3 cellular contexts compared by ENCODE assay signal in genomic region chr17:65301882-65302281, GRCh38.
A peak's percentile ranks its signal among the peaks of the same experiment; 100 is the strongest.
DNase-seq lines count a peak whose midpoint lies in the region; ATAC-seq, FAIRE-seq and TF ChIP-seq lines count a peak whose summit lies in the region.
"Not testable (repeated sequence)": the region's sequence is repeated elsewhere in the genome, so short reads cannot be mapped to it uniquely, and the experiment has no call there.

No MANE protein-coding gene starts in this region.

- not testable (repeated sequence) for FAIRE-seq in HepG2 (lab: Jason Lieb, UNC)

- not testable (repeated sequence) for H3K4me1 ChIP-seq in HepG2 (ENCODE audit: insufficient read depth, low read length)

- TF ChIP-seq POLR2A in HepG2 (IDR thresholded peaks at IDR 0.05; ENCODE audit: insufficient read depth in 1 of 2, low read depth in 2 of 2, low read length in 2 of 2): not testable (repeated sequence)

- not testable (repeated sequence) for H3K4me3 ChIP-seq in HepG2 (replicated peaks in 1 of 3; ENCODE audit: insufficient read depth in 1 of 3, low read depth in 2 of 3, low read length in 3 of 3)

- TF ChIP-seq RAD21 in HepG2 (CRISPR knock-in tag; IDR thresholded peaks at IDR 0.05): not testable (repeated sequence)

- peak; percentile 25 for DNase-seq in DMS53 (lab: John Stamatoyannopoulos, UW)
- peak; percentile 16 for DNase-seq in Right ventricle myocardium inferior (ENCODE audit: missing footprints)
- not testable (repeated sequence) for DNase-seq in HepG2 (ENCODE audit: low spot score)

- TF ChIP-seq EP300 in HepG2 (IDR thresholded peaks at IDR 0.05; ENCODE audit: low read depth in 2 of 2, low read length in 2 of 2); HepG2 (CRISPR knock-in tag; IDR thresholded peaks at IDR 0.05; ENCODE audit: borderline replicate concordance): not testable (repeated sequence)

- ATAC-seq in Right ventricle myocardium inferior, HepG2: not testable (repeated sequence)

- not testable (repeated sequence) for H3K9ac ChIP-seq in HepG2 (ENCODE audit: insufficient read depth, low read depth, low read length)

- not testable (repeated sequence) for BruUV-seq in HepG2 (replicated peaks; lab: Mats Ljungman, UMichigan)

- not testable (repeated sequence) for H3K27ac ChIP-seq in HepG2 (ENCODE audit: extremely low read length, insufficient read depth, low read length)

- WGBS in HepG2 (ENCODE audit: low lambda C conversion rate): 2% methylated on average over 4 of the region's 4 CpGs

- H2AFZ ChIP-seq in HepG2 (ENCODE audit: low read length): not testable (repeated sequence)

- H3K79me2 ChIP-seq in HepG2 (ENCODE audit: insufficient read depth, low read length): not testable (repeated sequence)

- not testable (repeated sequence) for H3K36me3 ChIP-seq in HepG2 (replicated peaks in 1 of 2; ENCODE audit: control insufficient read depth in 1 of 2, insufficient read depth in 2 of 2, low read length in 2 of 2)

- CTCF ChIA-PET in HepG2 (lab: Yijun Ruan, JAX; ENCODE audit: low intra/inter-chr PET ratio, low total read pairs): not testable (repeated sequence)

- in situ Hi-C loops in HepG2 (cut with HindIII; ENCODE audit: extremely low pct_ligation_motif_present, low pct_unique_long_range_greater_than_20kb): not testable (repeated sequence)

- not testable (repeated sequence) for TF ChIP-seq CTCF in HepG2 (CRISPR knock-in tag; IDR thresholded peaks at IDR 0.05)

- POLR2A ChIA-PET in HepG2 (lab: Yijun Ruan, JAX): not testable (repeated sequence)

- not testable (repeated sequence) for H4K20me1 ChIP-seq in HepG2 (ENCODE audit: insufficient read depth, low read length)

- H3K27me3 ChIP-seq in HepG2 (ENCODE audit: control insufficient read depth in 1 of 2, insufficient read depth in 2 of 2, low read length in 2 of 2): not testable (repeated sequence)

- intact Hi-C loops in Right ventricle myocardium inferior (cut with DNase I); HepG2 (cut with micrococcal nuclease; ENCODE audit: unreplicated experiment): not testable (repeated sequence)

- not testable (repeated sequence) for H3K9me3 ChIP-seq in HepG2 (ENCODE audit: low read length)

- not testable (repeated sequence) for H3K4me2 ChIP-seq in HepG2 (ENCODE audit: low read depth, low read length)

TF ChIP-seq in HepG2, 621 proteins besides CTCF, POLR2A, EP300 and RAD21:
- TF ChIP-seq ZNF12 (CRISPR knock-in tag; IDR thresholded peaks at IDR 0.05): peak; percentile 94
